23 cellular contexts compared by ENCODE assay signal in genomic region chr5:154484393-154484944, GRCh38. TPM values are rescaled to one million over a fixed set of nuclear protein-coding genes. Genes with fewer than 3 reads are reported as not detected.
DNase-seq lines count a peak whose midpoint lies in the region; ATAC-seq, FAIRE-seq and TF ChIP-seq lines count a peak whose summit lies in the region.
"Had no signal": no experiment of that assay in that cellular context is flagged by ENCODE, and none has a peak within 500 bp of the region (broad histone marks: within the 10 kb centered on the region; RNA-seq: fewer than 3 reads in every experiment).

No MANE protein-coding gene starts in this region.

- peak overlapping the region; percentile 9 for H2AFZ ChIP-seq in trophoblast cell (ENCODE audit: insufficient read depth, low read length, poor library complexity)

- H3K79me1 ChIP-seq in trophoblast cell (ENCODE audit: low read length) = peaks cover 64% of the 10 kb centered on the region

- peak overlapping the region; percentile 95 for H2BK12ac ChIP-seq in trophoblast cell (ENCODE audit: low read length)

- H3K4ac ChIP-seq in trophoblast cell (ENCODE audit: low read depth, low read length) = peak overlapping the region; percentile 97

- no peaks in the 10 kb centered on the region for H3K27me3 ChIP-seq in BE2C
- peaks cover 98% of the 10 kb centered on the region for H3K27me3 ChIP-seq in iPS-20b (ENCODE audit: insufficient read depth, low read length)
- H3K27me3 ChIP-seq in trophoblast cell (ENCODE audit: insufficient read depth, low read length) = no peaks in the 10 kb centered on the region

- no peak overlapping the region for H4K12ac ChIP-seq in trophoblast cell (ENCODE audit: low read depth, low read length)

- peak overlapping the region; percentile 97 for H2BK120ac ChIP-seq in trophoblast cell (ENCODE audit: insufficient read depth, low read length, poor library complexity)

- H3K23ac ChIP-seq in trophoblast cell (ENCODE audit: low read length) = no peak overlapping the region

- TF ChIP-seq CTCF in BE2C (IDR thresholded peaks at IDR 0.05; ENCODE audit: low read depth, low read length) = no peak

- no peaks in the 10 kb centered on the region for H3K9me3 ChIP-seq in BE2C
- no peaks in the 10 kb centered on the region for H3K9me3 ChIP-seq in SK-N-MC (ENCODE audit: low read depth, low read length)
- H3K9me3 ChIP-seq in iPS-20b (ENCODE audit: insufficient read depth, low read depth, low read length) = no peaks in the 10 kb centered on the region
- H3K9me3 ChIP-seq in trophoblast cell (ENCODE audit: insufficient read depth, low read depth, low read length) = no peaks in the 10 kb centered on the region
- H3K9me3 ChIP-seq: left lung, neutrophil, prostate gland had no signal

- H3K4me1 ChIP-seq in BE2C (peaks cover 28% of the 10 kb centered on the region), iPS-20b (ENCODE audit: insufficient read depth, low read length) (peaks cover 37% of the 10 kb centered on the region), trophoblast cell (ENCODE audit: control insufficient read depth in 1 of 2, insufficient read depth in 2 of 2, low read length in 2 of 2) (peaks cover 28 to 38% of the 10 kb centered on the region in 2 experiments)
- H3K4me1 ChIP-seq: left lung, prostate gland had no signal

- ATAC-seq in HG03432 (IDR thresholded peaks at IDR 0.05; ENCODE audit: unreplicated experiment) (no peak), HG03342 (IDR thresholded peaks at IDR 0.05; ENCODE audit: unreplicated experiment) (no peak)
- ATAC-seq: activated CD4-positive, CD25-positive, alpha-beta regulatory T cell treated with anti-CD3 and anti-CD28 coated beads, Interleukin-2, amount 50 U/mL, for 24 hours; activated CD8-positive, alpha-beta T cell treated with anti-CD3 and anti-CD28 coated beads for 36 hours; left lung; Right ventricle myocardium inferior had no signal

- H3K14ac ChIP-seq in trophoblast cell (ENCODE audit: low read length) = peak overlapping the region; percentile 95

- H4K8ac ChIP-seq in trophoblast cell (ENCODE audit: low read depth, low read length) = peak overlapping the region; percentile 90

- peak overlapping the region; percentile 95 for H2BK5ac ChIP-seq in trophoblast cell (ENCODE audit: low read depth, low read length, poor library complexity)

- no CpG with 5 or more reads among the region's 10 CpGs for WGBS in trophoblast cell (ENCODE audit: extremely low coverage, insufficient coverage, insufficient read length)

- H3K27ac ChIP-seq in SK-N-MC (peak overlapping the region; percentile 28; the same call in 1 of the 2 replicates), iPS-20b (ENCODE audit: low read length) (no peak overlapping the region), trophoblast cell (ENCODE audit: low read depth, low read length) (peak overlapping the region; percentile 93)
- H3K27ac ChIP-seq: left lung, neutrophil, prostate gland had no signal

- no peak for DNase-seq in BE2C
- DNase-seq in SK-N-MC (ENCODE audit: low read depth, low spot score) = no peak
- DNase-seq in trophoblast cell = no peak
- no peak for DNase-seq in NCI-H526 (lab: John Stamatoyannopoulos, UW)
- DNase-seq in RCC 7860 (ENCODE audit: low spot score) = no peak
- DNase-seq: activated CD8-positive, alpha-beta T cell treated with anti-CD3 and anti-CD28 coated beads for 36 hours; effector CD4-positive, alpha-beta T cell; erythroblast; HCEC 1CT; IMR-90; left lung; NCI-H1930; NCI-H226; OCI-M1; SW 1271 had no signal

- no peak overlapping the region for H3K9ac ChIP-seq in SK-N-MC (ENCODE audit: insufficient read length)
- no peak overlapping the region for H3K9ac ChIP-seq in iPS-20b (ENCODE audit: low read depth, low read length)
- H3K9ac ChIP-seq in trophoblast cell (ENCODE audit: low read length) = peak overlapping the region; percentile 4

- H4K91ac ChIP-seq in trophoblast cell (ENCODE audit: low read depth, low read length) = peak overlapping the region; percentile 97

- H3K36me3 ChIP-seq in BE2C (no peaks in the 10 kb centered on the region), SK-N-MC (ENCODE audit: insufficient read depth, low read length) (no peaks in the 10 kb centered on the region), iPS-20b (ENCODE audit: insufficient read depth, low read depth, low read length) (no peaks in the 10 kb centered on the region), trophoblast cell (ENCODE audit: control insufficient read depth in 1 of 2, insufficient read depth in 2 of 2, low read length in 2 of 2) (peaks cover 0 to under 1% of the 10 kb centered on the region in 2 experiments)
- H3K36me3 ChIP-seq: left lung, neutrophil, prostate gland had no signal

- H2AK5ac ChIP-seq in trophoblast cell (ENCODE audit: low read length) = peak overlapping the region; percentile 93

- H3K79me2 ChIP-seq in trophoblast cell (ENCODE audit: control insufficient read depth, insufficient read depth, low read length, poor library complexity) = peaks cover 39% of the 10 kb centered on the region

- peak overlapping the region; percentile 99 for H3K18ac ChIP-seq in trophoblast cell (ENCODE audit: low read length)

- H3K4me2 ChIP-seq in trophoblast cell (ENCODE audit: low read length) = peak overlapping the region; percentile 79

- H3K4me3 ChIP-seq in BE2C (ENCODE audit: low read depth, low read length) (peak overlapping the region; percentile 55), SK-N-MC (no peak overlapping the region), iPS-20b (ENCODE audit: low read length) (peak overlapping the region; percentile 38; the same call in 1 of the 2 replicates), trophoblast cell (ENCODE audit: low read depth, low read length) (no peak overlapping the region)
- H3K4me3 ChIP-seq: left lung, prostate gland had no signal

- no peak for FAIRE-seq in RCC 7860 (lab: Jason Lieb, UNC)

RNA-seq across cellular contexts. Expression of gene HAND1, which starts 6.4 kb away (rescaled TPM):
- 289 TPM for polyA plus RNA-seq in BE2C (2012; ENCODE audit: insufficient read depth, insufficient read length, low read depth)
- polyA plus RNA-seq in trophoblast cell (2013) = 1,543 and 1,644 TPM in 2 replicates
- polyA plus RNA-seq: AG04450, IMR-90 had no signal

RNA-seq across cellular contexts. Expression of gene SAP30L, which starts 38.7 kb away (rescaled TPM):
- 27.3 TPM for polyA plus RNA-seq in BE2C (2012; ENCODE audit: insufficient read depth, insufficient read length, low read depth)
- polyA plus RNA-seq in trophoblast cell (2013) = 74.2 and 79.0 TPM in 2 replicates

Comparison
In these comparisons a context has a peak if more than half of its experiments do, and no peak if none do; other contexts are left out.
1. H3K4me3 ChIP-seq: peak in BE2C (single experiment) and iPS-20b (single experiment); none in SK-N-MC (single experiment) and trophoblast cell (single experiment).